Comparison of ENCODE assay signal across 23 cellular contexts in genomic region chr10:129761166-129761565, GRCh38.
DNase-seq lines count a peak whose midpoint lies in the region; ATAC-seq lines count a peak whose summit lies in the region.
"Had no signal": no experiment of that assay in that cellular context is flagged by ENCODE, and none has a peak within 500 bp of the region (broad histone marks: within the 10 kb centered on the region; RNA-seq: fewer than 3 reads in every experiment).

No MANE protein-coding gene starts in this region.

- intact Hi-C loops in cardiac septum (cut with DNase I): no loop called here
- intact Hi-C loops in left ventricle myocardium superior (cut with micrococcal nuclease): no loop called here

- H2BK15ac ChIP-seq in neuronal stem cell (ENCODE audit: low read length): no peak overlapping the region

- H3K4me1 ChIP-seq in neuronal stem cell (ENCODE audit: control insufficient read depth in 2 of 2, insufficient read depth in 1 of 2, low read depth in 1 of 2, low read length in 2 of 2): peaks cover 0 to 7% of the 10 kb centered on the region in 2 donors

- H2BK120ac ChIP-seq in neuronal stem cell (ENCODE audit: low read depth, low read length): no peak overlapping the region

- H2BK12ac ChIP-seq in neuronal stem cell (ENCODE audit: low read length): no peak overlapping the region

- no peak overlapping the region for H3K4me3 ChIP-seq in neuronal stem cell (ENCODE audit: low read length in 2 of 2)
- H3K4me3 ChIP-seq: BLaER1, GM23248, skin epidermis, thyroid gland had no signal

- no peak overlapping the region for H3K14ac ChIP-seq in neuronal stem cell (ENCODE audit: low read length)

- peak; percentile 43 for DNase-seq in cardiac septum (ENCODE audit: low spot score)
- no peak for DNase-seq in left ventricle myocardium superior
- peak; percentile 34 for DNase-seq in ecto neural progenitor cell (ENCODE audit: low spot score)
- no peak for DNase-seq in neuronal stem cell (ENCODE audit: low spot score)
- peak; percentile 29 for DNase-seq in ureter (ENCODE audit: low spot score)
- DNase-seq in DMS 273 (lab: John Stamatoyannopoulos, UW; ENCODE audit: unreplicated experiment): no peak
- DNase-seq in NCI-H2107 (lab: John Stamatoyannopoulos, UW): no peak
- DNase-seq: activated CD4-positive, alpha-beta T cell treated with anti-CD3 and anti-CD28 coated beads, Interleukin-2, amount 50 U/mL, for 1 hour; activated naive CD8-positive, alpha-beta T cell treated with anti-CD3 and anti-CD28 coated beads, Interleukin-2, amount 50 U/mL, for 24 hours; DMS79; GM23248; NCI-H1417; NCI-H2029 treated with DMSO at 0.1 percent for 48 hours; NCI-H226; NCI-H69; T1000; thyroid gland; WERI-Rb-1 had no signal

- H3K79me1 ChIP-seq in neuronal stem cell (ENCODE audit: low read depth, low read length): no peaks in the 10 kb centered on the region

- WGBS in neuronal stem cell (ENCODE audit: extremely low coverage in 2 of 2, insufficient read length in 2 of 2, insufficient replicate concordance in 1 of 2), 2 donors: no CpG with 5 or more reads among the region's 14 CpGs

- H3K36me3 ChIP-seq in neuronal stem cell (replicated peaks in 1 of 2; ENCODE audit: control insufficient read depth in 2 of 2, insufficient read depth in 2 of 2, low read length in 2 of 2): no peaks in the 10 kb centered on the region
- H3K36me3 ChIP-seq: neutrophil, thyroid gland, WERI-Rb-1 had no signal

- peak overlapping the region; percentile 38 for H3K18ac ChIP-seq in neuronal stem cell (ENCODE audit: low read length)

- no peaks in the 10 kb centered on the region for H3K27me3 ChIP-seq in neuronal stem cell (ENCODE audit: control insufficient read depth in 3 of 3, insufficient read depth in 3 of 3, low read depth in 1 of 3, low read length in 3 of 3)
- H3K27me3 ChIP-seq: BLaER1, neutrophil, thyroid gland had no signal

- no peaks in the 10 kb centered on the region for H3K9me3 ChIP-seq in neuronal stem cell (replicated peaks in 1 of 2; ENCODE audit: control insufficient read depth in 2 of 2, insufficient read depth in 1 of 2, low read depth in 1 of 2, low read length in 2 of 2)
- H3K9me3 ChIP-seq: BLaER1, neutrophil, thyroid gland had no signal

- H3K4me2 ChIP-seq in neuronal stem cell (ENCODE audit: insufficient read depth, low read length, poor library complexity, severe bottlenecking): no peak overlapping the region
- H3K4me2 ChIP-seq: BLaER1, KMS-11 had no signal

- no peak overlapping the region for H3K4ac ChIP-seq in neuronal stem cell (ENCODE audit: low read length)

- H3K23ac ChIP-seq in neuronal stem cell (ENCODE audit: low read depth, low read length, poor library complexity): no peak overlapping the region

- H4K8ac ChIP-seq in neuronal stem cell (ENCODE audit: low read depth, low read length): no peak overlapping the region

- no peak overlapping the region for H2BK5ac ChIP-seq in neuronal stem cell (ENCODE audit: low read length)

- no peak overlapping the region for H2AFZ ChIP-seq in neuronal stem cell (ENCODE audit: low read length)
- H2AFZ ChIP-seq: GM23248 had no signal

- H4K91ac ChIP-seq in neuronal stem cell (ENCODE audit: low read depth, low read length, poor library complexity): no peak overlapping the region

- ATAC-seq in left ventricle myocardium superior: no peak
- ATAC-seq: activated naive CD8-positive, alpha-beta T cell treated with anti-CD3 and anti-CD28 coated beads, Interleukin-2, amount 50 U/mL, for 24 hours; Panc1 had no signal

- H3K9ac ChIP-seq in neuronal stem cell (ENCODE audit: low read depth, low read length, poor library complexity): no peak overlapping the region
- H3K9ac ChIP-seq: BLaER1, GM23248, KMS-11 had no signal

- H2AK5ac ChIP-seq in neuronal stem cell (ENCODE audit: low read depth, low read length): no peak overlapping the region

- H3K27ac ChIP-seq in neuronal stem cell (replicated peaks; ENCODE audit: low read length): no peak overlapping the region
- H3K27ac ChIP-seq: BLaER1, GM23248, KMS-11, neutrophil, skin epidermis, thyroid gland, WERI-Rb-1 had no signal

Comparison
In these comparisons a context has a peak if more than half of its experiments do, and no peak if none do; other contexts are left out.
1. DNase-seq: peak in cardiac septum (single experiment), ecto neural progenitor cell (single experiment) and ureter (single experiment); none in left ventricle myocardium superior (single experiment), neuronal stem cell (single experiment), DMS 273 (single experiment) and NCI-H2107 (single experiment).